In genomic region chrX:48631376-48632090, GRCh38 we compare ENCODE assay signal across 8 cellular contexts.
DNase-seq lines count a peak whose midpoint lies in the region; ATAC-seq and TF ChIP-seq lines count a peak whose summit lies in the region.

No MANE protein-coding gene starts in this region.

- POLR2A ChIA-PET in GM10248 (lab: Yijun Ruan, JAX): no interaction called here

- peak; percentile 77 for DNase-seq in GM10248 (ENCODE audit: extremely low spot score)
- DNase-seq in NCI-H2227 (lab: John Stamatoyannopoulos, UW; ENCODE audit: unreplicated experiment): peak; percentile 98
- peak; percentile 35 for DNase-seq in activated CD4-positive, alpha-beta T cell treated with anti-CD3 and anti-CD28 coated beads for 1 hour
- DNase-seq in cerebellar nuclear complex (lab: John Stamatoyannopoulos, UW): peak; percentile 42 to 58
- DNase-seq in kidney glomerular epithelial cell (lab: John Stamatoyannopoulos, UW): peak; percentile 59
- peak; percentile 69 for DNase-seq in stimulated activated CD4-positive, alpha-beta T cell treated with anti-CD3 and anti-CD28 coated beads, Interleukin-1b, Interleukin-23, amount 100 ng/mL, for 48 hours

- TF ChIP-seq CTCF in GM10248 (IDR thresholded peaks at IDR 0.05; ENCODE audit: control extremely low read depth, extremely low read depth, low read depth, missing control alignments): peak; percentile 37

- CTCF ChIA-PET in GM10248 (lab: Yijun Ruan, JAX): interaction anchor here (0.6 to 2.2 kb wide), 6 partner anchors 14 to 1287 kb away, joined by 3 to 8 read pairs (median 3); no protein-coding TSS in a partner anchor

- peak; percentile 81 for ATAC-seq in HG02938 (IDR thresholded peaks at IDR 0.05; ENCODE audit: unreplicated experiment)
- no peak for ATAC-seq in HG03469 (IDR thresholded peaks at IDR 0.05; ENCODE audit: unreplicated experiment)

Comparison
In these comparisons a context has a peak if more than half of its experiments do, and no peak if none do; other contexts are left out.
1. DNase-seq: peak in every context shown above with its lines; median percentile 98 in NCI-H2227; 77 in GM10248; 69 in stimulated activated CD4-positive, alpha-beta T cell treated with anti-CD3 and anti-CD28 coated beads, Interleukin-1b, Interleukin-23, amount 100 ng/mL, for 48 hours; 59 in kidney glomerular epithelial cell; 50 in cerebellar nuclear complex; 35 in activated CD4-positive, alpha-beta T cell treated with anti-CD3 and anti-CD28 coated beads for 1 hour.